In genomic region chr10:78727728-78728127, GRCh38 we compare ENCODE assay signal across 17 cellular contexts.
DNase-seq lines count a peak whose midpoint lies in the region; ATAC-seq, FAIRE-seq and TF ChIP-seq lines count a peak whose summit lies in the region.
"Had no signal": no experiment of that assay in that cellular context is flagged by ENCODE, and none has a peak within 500 bp of the region (broad histone marks: within the 10 kb centered on the region; RNA-seq: fewer than 3 reads in every experiment).

No MANE protein-coding gene starts in this region.

- H3K9me3 Mint-ChIP-seq in activated CD4-positive, alpha-beta T cell treated with anti-CD3 and anti-CD28 coated beads for 36 hours (ENCODE audit: low read depth): no peaks in the 10 kb centered on the region
- H3K9me3 Mint-ChIP-seq in WTC11: peaks cover 3% of the 10 kb centered on the region; the same call in 1 of the 2 replicates
- H3K9me3 Mint-ChIP-seq: activated naive CD8-positive, alpha-beta T cell treated with anti-CD3 and anti-CD28 coated beads, Interleukin-2, amount 50 U/mL, for 24 hours; activated T-cell treated with anti-CD3 and anti-CD28 coated beads, Interleukin-2, amount 50 U/mL, for 24 hours; immature natural killer cell had no signal

- H3K4me3 ChIP-seq in heart right ventricle (no peak overlapping the region), ovary (no peak overlapping the region)
- H3K4me3 ChIP-seq: gastroesophageal sphincter had no signal

- TF ChIP-seq CTCF in heart right ventricle (IDR thresholded peaks at IDR 0.05) (no peak), ovary (IDR thresholded peaks at IDR 0.05) (no peak), WTC11 (IDR thresholded peaks at IDR 0.05) (no peak)

- 18 to 27% methylated on average over 3 of the region's 3 CpGs for WGBS in heart right ventricle, 2 donors
- 9 to 25% (median 13%) methylated on average over 3 of the region's 3 CpGs for WGBS in ovary, 3 donors

- no peaks in the 10 kb centered on the region for H3K27me3 ChIP-seq in heart right ventricle
- no peaks in the 10 kb centered on the region for H3K27me3 ChIP-seq in ovary
- H3K27me3 ChIP-seq: gastroesophageal sphincter had no signal

- H3K36me3 ChIP-seq in heart right ventricle (no peaks in the 10 kb centered on the region), ovary (no peaks in the 10 kb centered on the region)
- H3K36me3 ChIP-seq: gastroesophageal sphincter had no signal

- TF ChIP-seq POLR2A in ovary (IDR thresholded peaks at IDR 0.05): no peak

- TF ChIP-seq EP300 in ovary (IDR thresholded peaks at IDR 0.05): no peak

- POLR2A ChIA-PET in activated CD4-positive, alpha-beta T cell treated with anti-CD3 and anti-CD28 coated beads for 36 hours (lab: Charles Lee): no interaction called here
- POLR2A ChIA-PET in WTC11 (lab: Charles Lee): interaction anchor here (0.6 kb wide), 1 partner anchor 572 kb away, joined by 4 read pairs; no protein-coding TSS in a partner anchor

- no peak overlapping the region for H3K27ac Mint-ChIP-seq in activated CD4-positive, alpha-beta T cell treated with anti-CD3 and anti-CD28 coated beads for 36 hours
- no peak overlapping the region for H3K27ac Mint-ChIP-seq in WTC11
- H3K27ac Mint-ChIP-seq: activated naive CD8-positive, alpha-beta T cell treated with anti-CD3 and anti-CD28 coated beads, Interleukin-2, amount 50 U/mL, for 24 hours; activated T-cell treated with anti-CD3 and anti-CD28 coated beads, Interleukin-2, amount 50 U/mL, for 24 hours; immature natural killer cell; progenitor cell of endocrine pancreas had no signal

- H3K4me1 Mint-ChIP-seq in activated CD4-positive, alpha-beta T cell treated with anti-CD3 and anti-CD28 coated beads for 36 hours: no peaks in the 10 kb centered on the region
- H3K4me1 Mint-ChIP-seq in WTC11: no peaks in the 10 kb centered on the region
- H3K4me1 Mint-ChIP-seq: activated naive CD8-positive, alpha-beta T cell treated with anti-CD3 and anti-CD28 coated beads, Interleukin-2, amount 50 U/mL, for 24 hours; immature natural killer cell had no signal

- H3K9me3 ChIP-seq in heart right ventricle (no peaks in the 10 kb centered on the region), ovary (no peaks in the 10 kb centered on the region)
- H3K9me3 ChIP-seq: gastroesophageal sphincter had no signal

- DNase-seq in DMS53 treated with DMSO at 0.1 percent for 48 hours (lab: John Stamatoyannopoulos, UW; ENCODE audit: unreplicated experiment): peak; percentile 23
- peak; percentile 50 for DNase-seq in NCI-H187 treated with DMSO at 0.1 percent for 48 hours (lab: John Stamatoyannopoulos, UW)
- peak; percentile 21 to 68 for DNase-seq in heart right ventricle
- peak in 3 of 5 donors; percentile 24 to 59 (median 29) for DNase-seq in ovary
- no peak for DNase-seq in activated CD4-positive, alpha-beta T cell treated with anti-CD3 and anti-CD28 coated beads for 36 hours
- DNase-seq in HTR-8/SVneo (ENCODE audit: insufficient read length, low spot score): no peak
- no peak for DNase-seq in WTC11 (ENCODE audit: low spot score)
- DNase-seq: activated naive CD8-positive, alpha-beta T cell treated with anti-CD3 and anti-CD28 coated beads, Interleukin-2, amount 50 U/mL, for 24 hours; activated T-cell treated with anti-CD3 and anti-CD28 coated beads, Interleukin-2, amount 50 U/mL, for 24 hours; EL; immature natural killer cell; NK-92 treated with Interleukin-12 subunit alpha and Interleukin-12 subunit beta, amount 100 ng/mL, for 24 hours; T1000 had no signal

- ATAC-seq in heart right ventricle (peak; percentile 79 to 95 (median 90)), WTC11 (no peak)
- no peak for ATAC-seq in activated CD4-positive, alpha-beta T cell treated with anti-CD3 and anti-CD28 coated beads for 36 hours
- ATAC-seq: activated naive CD8-positive, alpha-beta T cell treated with anti-CD3 and anti-CD28 coated beads, Interleukin-2, amount 50 U/mL, for 24 hours; gastroesophageal sphincter had no signal

- CTCF ChIA-PET in activated CD4-positive, alpha-beta T cell treated with anti-CD3 and anti-CD28 coated beads for 36 hours (lab: Charles Lee): no interaction called here
- CTCF ChIA-PET in WTC11 (lab: Charles Lee): no interaction called here

- H3K4me3 Mint-ChIP-seq in activated CD4-positive, alpha-beta T cell treated with anti-CD3 and anti-CD28 coated beads for 36 hours: no peak overlapping the region
- no peak overlapping the region for H3K4me3 Mint-ChIP-seq in WTC11
- H3K4me3 Mint-ChIP-seq: activated naive CD8-positive, alpha-beta T cell treated with anti-CD3 and anti-CD28 coated beads, Interleukin-2, amount 50 U/mL, for 24 hours; activated T-cell treated with anti-CD3 and anti-CD28 coated beads, Interleukin-2, amount 50 U/mL, for 24 hours; immature natural killer cell had no signal

- intact Hi-C loops in heart right ventricle (cut with DNase I) (no loop called here), ovary (cut with DNase I) (no loop called here)
- intact Hi-C loops in activated CD4-positive, alpha-beta T cell treated with anti-CD3 and anti-CD28 coated beads for 36 hours (cut with DNase I, micrococcal nuclease): no loop called here

- H3K27ac ChIP-seq in heart right ventricle (peak overlapping the region; percentile 54 to 87 (median 78)), ovary (peak overlapping the region in 1 of 2 donors; percentile 8)

- peaks cover 11% of the 10 kb centered on the region for H3K27me3 Mint-ChIP-seq in activated CD4-positive, alpha-beta T cell treated with anti-CD3 and anti-CD28 coated beads for 36 hours
- no peaks in the 10 kb centered on the region; the same call in 1 of the 2 replicates for H3K27me3 Mint-ChIP-seq in WTC11 (ENCODE audit: low read depth)

- no peaks in the 10 kb centered on the region for H3K36me3 Mint-ChIP-seq in activated CD4-positive, alpha-beta T cell treated with anti-CD3 and anti-CD28 coated beads for 36 hours (ENCODE audit: low read depth)
- H3K36me3 Mint-ChIP-seq in WTC11: no peaks in the 10 kb centered on the region
- H3K36me3 Mint-ChIP-seq: immature natural killer cell had no signal

- peaks cover 4 to 18% (median 11%) of the 10 kb centered on the region in 9 donors for H3K4me1 ChIP-seq in heart right ventricle
- peaks cover 4% of the 10 kb centered on the region for H3K4me1 ChIP-seq in ovary (ENCODE audit: insufficient read depth)

- FAIRE-seq in HTR-8/SVneo (lab: Jason Lieb, UNC): no peak
- FAIRE-seq: endothelial cell of umbilical vein, GM12892 had no signal

TF ChIP-seq in WTC11, 78 proteins besides CTCF, POLR2A, EP300 and RAD21:
- no peak for TF ChIP-seq MLX (CRISPR knock-in tag; IDR thresholded peaks at IDR 0.05)
- TF ChIP-seq NFATC4 (CRISPR knock-in tag; IDR thresholded peaks at IDR 0.05): no peak
- TF ChIP-seq ETV6 (CRISPR knock-in tag; IDR thresholded peaks at IDR 0.05): no peak
- TF ChIP-seq AFF4 (CRISPR knock-in tag; IDR thresholded peaks at IDR 0.05; ENCODE audit: borderline replicate concordance): no peak
- no peak for TF ChIP-seq GRHL2 (CRISPR knock-in tag; IDR thresholded peaks at IDR 0.05; ENCODE audit: insufficient replicate concordance, severe bottlenecking)
- TF ChIP-seq ZNF263 (CRISPR knock-in tag; IDR thresholded peaks at IDR 0.05; ENCODE audit: low read depth): no peak
- no peak for TF ChIP-seq TEAD1 (CRISPR knock-in tag; IDR thresholded peaks at IDR 0.05)
- no peak for TF ChIP-seq SOX15 (CRISPR knock-in tag; IDR thresholded peaks at IDR 0.05)
- TF ChIP-seq KAT7 (CRISPR knock-in tag; IDR thresholded peaks at IDR 0.05; ENCODE audit: borderline replicate concordance): no peak
- TF ChIP-seq MYBL2 (CRISPR knock-in tag; IDR thresholded peaks at IDR 0.05): no peak
- no peak for TF ChIP-seq ZNF396 (CRISPR knock-in tag; IDR thresholded peaks at IDR 0.05; ENCODE audit: borderline replicate concordance)
- no peak for TF ChIP-seq OVOL2 (CRISPR knock-in tag; IDR thresholded peaks at IDR 0.05; ENCODE audit: borderline replicate concordance)
- TF ChIP-seq ELF4 (CRISPR knock-in tag; IDR thresholded peaks at IDR 0.05; ENCODE audit: low read depth): no peak

Comparison
In these comparisons a context has a peak if more than half of its experiments do, and no peak if none do; other contexts are left out.
1. DNase-seq: peak in DMS53 treated with DMSO at 0.1 percent for 48 hours (single experiment), NCI-H187 treated with DMSO at 0.1 percent for 48 hours (single experiment), heart right ventricle (2 of 2) and ovary (3 of 5); none in activated CD4-positive, alpha-beta T cell treated with anti-CD3 and anti-CD28 coated beads for 36 hours (single experiment), HTR-8/SVneo (single experiment) and WTC11 (single experiment).
2. ATAC-seq: peak in heart right ventricle (8 of 8); none in activated CD4-positive, alpha-beta T cell treated with anti-CD3 and anti-CD28 coated beads for 36 hours (single experiment) and WTC11 (single experiment).